8 cellular contexts compared by ENCODE assay signal in the genomic region with DNA sequence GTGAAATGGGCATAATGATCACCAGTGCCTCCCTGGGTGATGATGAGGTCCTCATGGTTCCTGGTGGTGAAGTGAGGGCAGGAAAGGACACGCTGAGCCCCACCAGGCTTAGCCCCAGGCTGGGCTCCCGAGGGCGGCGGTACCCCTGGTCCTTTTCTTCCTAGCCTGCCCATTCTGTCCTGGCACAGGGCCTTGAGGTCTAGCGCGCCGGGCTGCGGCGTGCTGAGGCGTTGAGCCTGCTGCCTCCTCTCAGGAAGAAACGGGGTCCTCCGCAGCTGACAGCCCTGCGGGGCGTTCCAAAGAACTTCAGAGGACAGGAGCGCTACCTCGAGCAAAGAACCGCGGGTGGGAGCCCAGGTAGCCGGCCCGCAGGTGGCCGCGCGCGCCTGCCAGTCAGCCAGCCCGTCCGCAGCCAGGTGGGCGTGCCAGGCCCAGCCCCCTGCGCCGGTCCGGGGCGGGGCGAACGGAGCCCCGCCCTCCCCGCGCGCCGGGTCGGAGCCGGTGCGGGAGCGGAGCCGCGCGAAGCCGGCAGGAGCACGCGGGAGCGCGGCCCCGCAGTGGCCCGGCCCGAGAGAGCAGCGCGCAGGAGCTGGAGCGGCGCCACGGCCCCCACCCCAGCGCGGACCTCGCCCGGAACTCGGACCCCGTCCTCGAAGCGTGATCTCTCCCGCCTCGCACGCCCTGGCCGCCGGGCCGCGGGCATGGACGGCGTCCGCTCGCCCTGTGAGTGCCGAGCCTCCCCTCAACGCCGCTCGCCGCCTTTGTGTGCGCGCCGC. TPM values are rescaled to one million over a fixed set of nuclear protein-coding genes. Genes with fewer than 3 reads are reported as not detected.
DNase-seq lines count a peak whose midpoint lies in the region; ATAC-seq and TF ChIP-seq lines count a peak whose summit lies in the region.

WNK2 (plus strand) TSS at position 477 of the 776 bp plus-strand sequence. CDS start 791 bp downstream, outside the sequence.

- peaks cover 0 to 41% (median 14%) of the 10 kb centered on the region in 11 experiments; a peak in 15 of 22 replicates for H3K27me3 ChIP-seq in BLaER1 treated with 17β-estradiol and CSF1 and Interleukin-3, amounts not matched to agents 10 nM and 100 nM
- H3K27me3 ChIP-seq in IMR-90 (ENCODE audit: control insufficient read depth, insufficient read depth, low read length): peaks cover 72% of the 10 kb centered on the region
- H3K27me3 ChIP-seq in effector memory CD4-positive, alpha-beta T cell (replicated peaks; ENCODE audit: control insufficient read depth, insufficient read depth, low read length, poor library complexity, severe bottlenecking): peaks cover 9% of the 10 kb centered on the region
- peaks cover 0 to 42% (median 9%) of the 10 kb centered on the region in 3 donors for H3K27me3 ChIP-seq in stomach

- TF ChIP-seq RAD21 in IMR-90 (IDR thresholded peaks at IDR 0.05; ENCODE audit: low read length): no peak

- TF ChIP-seq POLR2A in IMR-90 (IDR thresholded peaks at IDR 0.05; ENCODE audit: low read depth, low read length) (no peak), stomach (IDR thresholded peaks at IDR 0.05) (no peak)

- no peaks in the 10 kb centered on the region for H3K9me3 ChIP-seq in BLaER1 treated with 17β-estradiol and CSF1 and Interleukin-3, amounts not matched to agents 10 nM and 100 nM (replicated peaks in 1 of 11)
- H3K9me3 ChIP-seq in IMR-90 (ENCODE audit: control insufficient read depth, insufficient read depth, low read length) (no peaks in the 10 kb centered on the region), mucosa of descending colon (no peaks in the 10 kb centered on the region), stomach (no peaks in the 10 kb centered on the region)
- no peaks in the 10 kb centered on the region for H3K9me3 ChIP-seq in effector memory CD4-positive, alpha-beta T cell (ENCODE audit: control insufficient read depth, low read length)

- in situ Hi-C loops in IMR-90 (cut with MboI; ENCODE audit: low sequenced_read_pairs): no loop called here

- peak within 1 kb of the TSS; percentile 59 to 79 (median 74) for H3K4me3 ChIP-seq in BLaER1 treated with 17β-estradiol and CSF1 and Interleukin-3, amounts not matched to agents 10 nM and 100 nM
- H3K4me3 ChIP-seq in IMR-90 (ENCODE audit: insufficient read depth, low read depth, low read length): no peak within 1 kb of the TSS; the same call in 1 of the 2 replicates
- H3K4me3 ChIP-seq in effector memory CD4-positive, alpha-beta T cell (ENCODE audit: insufficient read depth, low read depth, low read length, poor library complexity, severe bottlenecking): peak within 1 kb of the TSS; percentile 53
- H3K4me3 ChIP-seq in mucosa of descending colon: peak within 1 kb of the TSS; percentile 38
- peak within 1 kb of the TSS; percentile 63 to 71 (median 68) for H3K4me3 ChIP-seq in stomach

- H3K4ac ChIP-seq in IMR-90 (ENCODE audit: low read depth, low read length): no peak within 1 kb of the TSS

- no peaks in the 10 kb centered on the region for H3K9me1 ChIP-seq in IMR-90 (ENCODE audit: insufficient read depth, low read length)

- peaks cover 54% of the 10 kb centered on the region for H3K27me3 Mint-ChIP-seq in activated CD4-positive, alpha-beta T cell treated with anti-CD3 and anti-CD28 coated beads, Interleukin-2, amount 10 ng/mL, durations not matched to agents 7 days and 5 days

- H2BK15ac ChIP-seq in IMR-90 (ENCODE audit: low read depth, low read length): no peak within 1 kb of the TSS

- H4K5ac ChIP-seq in IMR-90 (ENCODE audit: low read depth, low read length): no peak within 1 kb of the TSS

- no peaks in the 10 kb centered on the region for H3K9me3 Mint-ChIP-seq in activated CD4-positive, alpha-beta T cell treated with anti-CD3 and anti-CD28 coated beads, Interleukin-2, amount 10 ng/mL, durations not matched to agents 7 days and 5 days

- no peak for DNase-seq in IMR-90
- DNase-seq in activated CD4-positive, alpha-beta T cell treated with anti-CD3 and anti-CD28 coated beads, Interleukin-2, amount 10 ng/mL, durations not matched to agents 7 days and 5 days: peak; percentile 31
- DNase-seq in effector memory CD4-positive, alpha-beta T cell: peak; percentile 17 to 19 (median 17)
- peak in 2 of 3 donors; percentile 67 to 82 for DNase-seq in mucosa of descending colon
- DNase-seq in stomach: peak; percentile 65
- DNase-seq in pons (ENCODE audit: low spot score): no peak

- dilution Hi-C loops in IMR-90 (cut with HindIII; ENCODE audit: low sequenced_read_pairs, unreplicated experiment): no loop called here

- peaks cover 12 to 55% (median 41%) of the 10 kb centered on the region in 10 experiments for H3K4me1 ChIP-seq in BLaER1 treated with 17β-estradiol and CSF1 and Interleukin-3, amounts not matched to agents 10 nM and 100 nM
- H3K4me1 ChIP-seq in IMR-90 (ENCODE audit: control insufficient read depth, insufficient read depth, low read length) (no peaks in the 10 kb centered on the region), mucosa of descending colon (ENCODE audit: low read depth) (peaks cover 15% of the 10 kb centered on the region), stomach (peaks cover 42 to 70% (median 63%) of the 10 kb centered on the region in 4 donors)
- H3K4me1 ChIP-seq in effector memory CD4-positive, alpha-beta T cell (ENCODE audit: control insufficient read depth, insufficient read depth, low read length, poor library complexity, severe bottlenecking): peaks cover 8% of the 10 kb centered on the region

- intact Hi-C loops in IMR-90 (cut with micrococcal nuclease) (no loop called here), mucosa of descending colon (cut with DNase I, micrococcal nuclease) (no loop called here), stomach (cut with DNase I; ENCODE audit: low total_unique reads) (no loop called here)

- 4% methylated on average over 28 of the region's 85 CpGs; no CpG with 5 or more reads in 1 of the 2 experiments for WGBS in IMR-90 (ENCODE audit: extremely low coverage in 2 of 2, insufficient read length in 1 of 2), 2 experiments
- WGBS in stomach, 5 donors: 0 to 2% (median 2%) methylated on average over 9 to 84 of the region's 85 CpGs

- peak within 1 kb of the TSS; percentile 69 to 88 (median 76) for H3K9ac ChIP-seq in BLaER1 treated with 17β-estradiol and CSF1 and Interleukin-3, amounts not matched to agents 10 nM and 100 nM
- H3K9ac ChIP-seq in IMR-90 (ENCODE audit: low read depth, low read length): no peak within 1 kb of the TSS

- no peak within 1 kb of the TSS for H3K23ac ChIP-seq in IMR-90 (ENCODE audit: low read depth, low read length)

- H3K4me1 Mint-ChIP-seq in activated CD4-positive, alpha-beta T cell treated with anti-CD3 and anti-CD28 coated beads, Interleukin-2, amount 10 ng/mL, durations not matched to agents 7 days and 5 days: peaks cover 5% of the 10 kb centered on the region

- peak within 1 kb of the TSS; percentile 79 for H2AFZ ChIP-seq in IMR-90 (replicated peaks; ENCODE audit: low read length, poor library complexity)

- H4K8ac ChIP-seq in IMR-90 (ENCODE audit: low read depth in 2 of 2, low read length in 2 of 2): no peak within 1 kb of the TSS

- peak; percentile 63 for ATAC-seq in IMR-90 (ENCODE audit: low read depth)
- ATAC-seq in mucosa of descending colon: peak; percentile 81
- ATAC-seq in GM21367 (IDR thresholded peaks at IDR 0.05; ENCODE audit: unreplicated experiment): no peak

- peaks cover 0 to 28% (median 0%) of the 10 kb centered on the region in 11 experiments; a peak in 6 of 22 replicates for H4K20me1 ChIP-seq in BLaER1 treated with 17β-estradiol and CSF1 and Interleukin-3, amounts not matched to agents 10 nM and 100 nM
- H4K20me1 ChIP-seq in IMR-90 (ENCODE audit: insufficient read depth, low read length): no peaks in the 10 kb centered on the region

- no peak within 1 kb of the TSS for H3K18ac ChIP-seq in IMR-90 (ENCODE audit: low read depth, low read length)

- H3K27ac Mint-ChIP-seq in activated CD4-positive, alpha-beta T cell treated with anti-CD3 and anti-CD28 coated beads, Interleukin-2, amount 10 ng/mL, durations not matched to agents 7 days and 5 days: no peak within 1 kb of the TSS

- no peak within 1 kb of the TSS for H2BK5ac ChIP-seq in IMR-90 (ENCODE audit: low read depth, low read length, poor library complexity, severe bottlenecking)

- no peak within 1 kb of the TSS for H4K91ac ChIP-seq in IMR-90 (ENCODE audit: insufficient read depth, low read depth, low read length)

- TF ChIP-seq EP300 in stomach (IDR thresholded peaks at IDR 0.05): no peak

- H2BK20ac ChIP-seq in IMR-90 (ENCODE audit: low read depth, low read length): no peak within 1 kb of the TSS

- POLR2A ChIA-PET in IMR-90 (lab: Charles Lee; ENCODE audit: unreplicated experiment): no interaction called here
- POLR2A ChIA-PET in activated CD4-positive, alpha-beta T cell treated with anti-CD3 and anti-CD28 coated beads, Interleukin-2, amount 10 ng/mL, durations not matched to agents 7 days and 5 days (lab: Charles Lee): no interaction called here

- H3K4me2 ChIP-seq in BLaER1 treated with 17β-estradiol and CSF1 and Interleukin-3, amounts not matched to agents 10 nM and 100 nM: peak within 1 kb of the TSS; percentile 90 to 99 (median 97)
- peak within 1 kb of the TSS; percentile 45; the same call in 1 of the 2 replicates for H3K4me2 ChIP-seq in IMR-90 (ENCODE audit: low read depth, low read length)

- peak within 1 kb of the TSS; percentile 50 for H2AK9ac ChIP-seq in IMR-90 (replicated peaks; ENCODE audit: low read depth, low read length, poor library complexity)

- no peaks in the 10 kb centered on the region for H3K79me1 ChIP-seq in IMR-90 (ENCODE audit: low read depth in 1 of 2, low read length in 2 of 2)

- H2AK5ac ChIP-seq in IMR-90 (ENCODE audit: low read depth, low read length): no peak within 1 kb of the TSS

- H3K14ac ChIP-seq in IMR-90 (replicated peaks; ENCODE audit: low read depth, low read length): no peak within 1 kb of the TSS

- no peaks in the 10 kb centered on the region for H3K36me3 Mint-ChIP-seq in activated CD4-positive, alpha-beta T cell treated with anti-CD3 and anti-CD28 coated beads, Interleukin-2, amount 10 ng/mL, durations not matched to agents 7 days and 5 days (ENCODE audit: low read depth)

- CTCF ChIA-PET in IMR-90 (lab: Yijun Ruan, JAX): no interaction called here
- CTCF ChIA-PET in activated CD4-positive, alpha-beta T cell treated with anti-CD3 and anti-CD28 coated beads, Interleukin-2, amount 10 ng/mL, durations not matched to agents 7 days and 5 days (lab: Charles Lee): interaction anchor here (0.6 to 0.9 kb wide), 2 partner anchors 48 to 174 kb away, joined by 3 to 5 read pairs; no protein-coding TSS in a partner anchor

- no peak within 1 kb of the TSS for H3K56ac ChIP-seq in IMR-90 (ENCODE audit: extremely low read depth, insufficient read depth, low read length)

- H3K27ac ChIP-seq in BLaER1 treated with 17β-estradiol and CSF1 and Interleukin-3, amounts not matched to agents 10 nM and 100 nM: peak within 1 kb of the TSS in 9 of 11 experiments; percentile 20 to 77 (median 66); a peak in 17 of 22 replicates
- no peak within 1 kb of the TSS for H3K27ac ChIP-seq in IMR-90 (ENCODE audit: insufficient read depth, low read length)
- no peak within 1 kb of the TSS for H3K27ac ChIP-seq in effector memory CD4-positive, alpha-beta T cell (ENCODE audit: insufficient read depth, low read length, poor library complexity, severe bottlenecking)
- H3K27ac ChIP-seq in stomach: peak within 1 kb of the TSS; percentile 40 to 82 (median 61)

- BruUV-seq in IMR-90 (replicated peaks; lab: Mats Ljungman, UMichigan): no TSS peak

- no peak within 1 kb of the TSS for H2BK120ac ChIP-seq in IMR-90 (ENCODE audit: low read depth, low read length)

- no peak for TF ChIP-seq CTCF in IMR-90 (conservative IDR thresholded peaks at IDR 0.05; ENCODE audit: low read depth, low read length)
- TF ChIP-seq CTCF in mucosa of descending colon (IDR thresholded peaks at IDR 0.05): no peak
- TF ChIP-seq CTCF in stomach (IDR thresholded peaks at IDR 0.05): no peak

- peak within 1 kb of the TSS; percentile 62 for H3K4me3 Mint-ChIP-seq in activated CD4-positive, alpha-beta T cell treated with anti-CD3 and anti-CD28 coated beads, Interleukin-2, amount 10 ng/mL, durations not matched to agents 7 days and 5 days

- no peaks in the 10 kb centered on the region for H3K36me3 ChIP-seq in BLaER1 treated with 17β-estradiol and CSF1 and Interleukin-3, amounts not matched to agents 10 nM and 100 nM
- H3K36me3 ChIP-seq in IMR-90 (ENCODE audit: control insufficient read depth, insufficient read depth, low read length): no peaks in the 10 kb centered on the region
- H3K36me3 ChIP-seq in effector memory CD4-positive, alpha-beta T cell (ENCODE audit: control insufficient read depth, insufficient read depth, low read length): no peaks in the 10 kb centered on the region
- no peaks in the 10 kb centered on the region for H3K36me3 ChIP-seq in mucosa of descending colon (ENCODE audit: low read depth)
- H3K36me3 ChIP-seq in stomach: no peaks in the 10 kb centered on the region

RNA-seq across cellular contexts. Expression of gene WNK2, which starts in this region (rescaled TPM):
- total RNA-seq in IMR-90 (2012; rRNA removed): not detected in 2 replicates
- polyA plus RNA-seq in IMR-90 (2012; rRNA removed): not detected in 2 replicates
- polyA plus RNA-seq in IMR-90 (2012; cell fraction: cytosol; rRNA removed): 0.01 TPM in 1 of 2 replicates, not detected in the other
- polyA plus RNA-seq in IMR-90 (2012; cell fraction: nucleus; rRNA removed; ENCODE audit: low replicate concordance): not detected in 2 replicates
- total RNA-seq in activated CD4-positive, alpha-beta T cell treated with anti-CD3 and anti-CD28 coated beads, Interleukin-2, amount 10 ng/mL, durations not matched to agents 7 days and 5 days: not detected
- 100 to 1,000 TPM; 175 to 276 (median 201) TPM for total RNA-seq in mucosa of descending colon
- 100 to 1,000 TPM in 2 of 5 donors, 10 to 100 TPM in 2, 1 to 10 TPM in 1; 1.2 to 700 (median 33.5) TPM for total RNA-seq in stomach
- 10 to 100 TPM in 1 of 3 donors, 1 to 10 TPM in 2; 2.9 to 13.8 (median 8.8) TPM for polyA plus RNA-seq in stomach

Comparison
In these comparisons a context has a peak if more than half of its experiments do, and no peak if none do; other contexts are left out.
1. Peak in ATAC-seq and H3K4me2 ChIP-seq in IMR-90; RNA of the gene not detected or under 1 TPM.
2. Peak in DNase-seq in activated CD4-positive, alpha-beta T cell treated with anti-CD3 and anti-CD28 coated beads, Interleukin-2, amount 10 ng/mL, durations not matched to agents 7 days and 5 days; RNA of the gene not detected or under 1 TPM.
3. H3K27ac ChIP-seq: peak in BLaER1 treated with 17β-estradiol and CSF1 and Interleukin-3, amounts not matched to agents 10 nM and 100 nM (9 of 11) and stomach (5 of 5); none in IMR-90 (single experiment) and effector memory CD4-positive, alpha-beta T cell (single experiment).
4. DNase-seq: peak in effector memory CD4-positive, alpha-beta T cell (3 of 3), mucosa of descending colon (2 of 3) and stomach (single experiment); none in IMR-90 (single experiment) and pons (single experiment).